Comparison of ENCODE assay signal across 1 cellular context in genomic region chr9:133609311-133610098, GRCh38.
TF ChIP-seq lines count a peak whose summit lies in the region.

Gene FAM163B, minus strand, starts transcription at chr9:133609389. Its CDS starts 29,166 bp downstream, at chr9:133580223.

TF ChIP-seq in HepG2, 621 proteins besides CTCF, POLR2A, EP300 and RAD21 (continued from another document and continues in another):
- TF ChIP-seq ELK4 (CRISPR knock-in tag; IDR thresholded peaks at IDR 0.05; ENCODE audit: borderline replicate concordance): no peak
- peak; percentile 79; the same call in 1 of the 2 replicates for TF ChIP-seq NFKB2 (CRISPR knock-in tag; IDR thresholded peaks at IDR 0.05; ENCODE audit: borderline replicate concordance)
- peak; percentile 91 for TF ChIP-seq ZSCAN12 (CRISPR knock-in tag; IDR thresholded peaks at IDR 0.05)
- TF ChIP-seq, protein P1, sequence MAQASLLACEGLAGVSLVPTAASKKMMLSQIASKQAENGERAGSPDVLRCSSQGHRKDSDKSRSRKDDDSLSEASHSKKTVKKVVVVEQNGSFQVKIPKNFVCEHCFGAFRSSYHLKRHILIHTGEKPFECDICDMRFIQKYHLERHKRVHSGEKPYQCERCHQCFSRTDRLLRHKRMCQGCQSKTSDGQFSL (CRISPR knock-in tag; IDR thresholded peaks at IDR 0.05): no peak
- TF ChIP-seq ARNTL (CRISPR knock-in tag; IDR thresholded peaks at IDR 0.05): no peak
- TF ChIP-seq ZBTB20 (CRISPR knock-in tag; IDR thresholded peaks at IDR 0.05; ENCODE audit: borderline replicate concordance, low read depth): no peak
- no peak for TF ChIP-seq BCL6 (CRISPR knock-in tag; IDR thresholded peaks at IDR 0.05)
- no peak for TF ChIP-seq SAFB2 (CRISPR knock-in tag; IDR thresholded peaks at IDR 0.05; ENCODE audit: borderline replicate concordance, low read depth)
- TF ChIP-seq KLF16 (CRISPR knock-in tag; IDR thresholded peaks at IDR 0.05): 0 out of 4 replicates have a peak, but pooled peaks of 1 of the 2 experiments have one; percentile 38
- TF ChIP-seq TIGD3 (CRISPR knock-in tag; IDR thresholded peaks at IDR 0.05; ENCODE audit: borderline replicate concordance): no peak
- no peak for TF ChIP-seq ZUFSP (CRISPR knock-in tag; IDR thresholded peaks at IDR 0.05; ENCODE audit: borderline replicate concordance)
- no peak for TF ChIP-seq SSRP1 (CRISPR knock-in tag; IDR thresholded peaks at IDR 0.05)
- peak; percentile 78 for TF ChIP-seq ZNF563 (CRISPR knock-in tag; IDR thresholded peaks at IDR 0.05)
- no peak for TF ChIP-seq ZBTB7B (CRISPR knock-in tag; IDR thresholded peaks at IDR 0.05)
- TF ChIP-seq ZNF577 (CRISPR knock-in tag; IDR thresholded peaks at IDR 0.05; ENCODE audit: borderline replicate concordance, low read depth): no peak
- TF ChIP-seq ZIK1 (CRISPR knock-in tag; IDR thresholded peaks at IDR 0.05; ENCODE audit: borderline replicate concordance, low read depth): 0 out of 2 replicates have a peak, but pooled peaks have one; percentile 69
- TF ChIP-seq, protein P2, sequence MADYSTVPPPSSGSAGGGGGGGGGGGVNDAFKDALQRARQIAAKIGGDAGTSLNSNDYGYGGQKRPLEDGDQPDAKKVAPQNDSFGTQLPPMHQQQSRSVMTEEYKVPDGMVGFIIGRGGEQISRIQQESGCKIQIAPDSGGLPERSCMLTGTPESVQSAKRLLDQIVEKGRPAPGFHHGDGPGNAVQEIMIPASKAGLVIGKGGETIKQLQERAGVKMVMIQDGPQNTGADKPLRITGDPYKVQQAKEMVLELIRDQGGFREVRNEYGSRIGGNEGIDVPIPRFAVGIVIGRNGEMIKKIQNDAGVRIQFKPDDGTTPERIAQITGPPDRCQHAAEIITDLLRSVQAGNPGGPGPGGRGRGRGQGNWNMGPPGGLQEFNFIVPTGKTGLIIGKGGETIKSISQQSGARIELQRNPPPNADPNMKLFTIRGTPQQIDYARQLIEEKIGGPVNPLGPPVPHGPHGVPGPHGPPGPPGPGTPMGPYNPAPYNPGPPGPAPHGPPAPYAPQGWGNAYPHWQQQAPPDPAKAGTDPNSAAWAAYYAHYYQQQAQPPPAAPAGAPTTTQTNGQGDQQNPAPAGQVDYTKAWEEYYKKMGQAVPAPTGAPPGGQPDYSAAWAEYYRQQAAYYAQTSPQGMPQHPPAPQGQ (CRISPR knock-in tag; IDR thresholded peaks at IDR 0.05; ENCODE audit: borderline replicate concordance): no peak
- TF ChIP-seq, protein P3, sequence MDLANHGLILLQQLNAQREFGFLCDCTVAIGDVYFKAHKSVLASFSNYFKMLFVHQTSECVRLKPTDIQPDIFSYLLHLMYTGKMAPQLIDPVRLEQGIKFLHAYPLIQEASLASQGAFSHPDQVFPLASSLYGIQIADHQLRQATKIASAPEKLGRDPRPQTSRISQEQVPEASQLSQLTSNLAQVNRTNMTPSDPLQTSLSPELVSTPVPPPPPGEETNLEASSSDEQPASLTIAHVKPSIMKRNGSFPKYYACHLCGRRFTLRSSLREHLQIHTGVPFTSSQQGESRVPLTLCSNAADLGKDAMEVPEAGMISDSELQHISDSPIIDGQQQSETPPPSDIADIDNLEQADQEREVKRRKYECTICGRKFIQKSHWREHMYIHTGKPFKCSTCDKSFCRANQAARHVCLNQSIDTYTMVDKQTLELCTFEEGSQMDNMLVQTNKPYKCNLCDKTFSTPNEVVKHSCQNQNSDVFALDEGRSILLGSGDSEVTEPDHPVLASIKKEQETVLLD (CRISPR knock-in tag; IDR thresholded peaks at IDR 0.05; ENCODE audit: low read depth): no peak
- TF ChIP-seq, protein P4, sequence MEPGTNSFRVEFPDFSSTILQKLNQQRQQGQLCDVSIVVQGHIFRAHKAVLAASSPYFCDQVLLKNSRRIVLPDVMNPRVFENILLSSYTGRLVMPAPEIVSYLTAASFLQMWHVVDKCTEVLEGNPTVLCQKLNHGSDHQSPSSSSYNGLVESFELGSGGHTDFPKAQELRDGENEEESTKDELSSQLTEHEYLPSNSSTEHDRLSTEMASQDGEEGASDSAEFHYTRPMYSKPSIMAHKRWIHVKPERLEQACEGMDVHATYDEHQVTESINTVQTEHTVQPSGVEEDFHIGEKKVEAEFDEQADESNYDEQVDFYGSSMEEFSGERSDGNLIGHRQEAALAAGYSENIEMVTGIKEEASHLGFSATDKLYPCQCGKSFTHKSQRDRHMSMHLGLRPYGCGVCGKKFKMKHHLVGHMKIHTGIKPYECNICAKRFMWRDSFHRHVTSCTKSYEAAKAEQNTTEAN (CRISPR knock-in tag; conservative IDR thresholded peaks at IDR 0.05): peak; percentile 65; the same call in 1 of the 2 replicates
- TF ChIP-seq ZNF616 (CRISPR knock-in tag; IDR thresholded peaks at IDR 0.05; ENCODE audit: low read depth): no peak
- TF ChIP-seq SNAPC4 (CRISPR knock-in tag; IDR thresholded peaks at IDR 0.05): no peak
- 0 out of 2 replicates have a peak, but pooled peaks have one; percentile 10 for TF ChIP-seq FOXA3 (CRISPR knock-in tag; IDR thresholded peaks at IDR 0.05)
- TF ChIP-seq ZNF672 (CRISPR knock-in tag; IDR thresholded peaks at IDR 0.05): no peak
- TF ChIP-seq, protein P5, sequence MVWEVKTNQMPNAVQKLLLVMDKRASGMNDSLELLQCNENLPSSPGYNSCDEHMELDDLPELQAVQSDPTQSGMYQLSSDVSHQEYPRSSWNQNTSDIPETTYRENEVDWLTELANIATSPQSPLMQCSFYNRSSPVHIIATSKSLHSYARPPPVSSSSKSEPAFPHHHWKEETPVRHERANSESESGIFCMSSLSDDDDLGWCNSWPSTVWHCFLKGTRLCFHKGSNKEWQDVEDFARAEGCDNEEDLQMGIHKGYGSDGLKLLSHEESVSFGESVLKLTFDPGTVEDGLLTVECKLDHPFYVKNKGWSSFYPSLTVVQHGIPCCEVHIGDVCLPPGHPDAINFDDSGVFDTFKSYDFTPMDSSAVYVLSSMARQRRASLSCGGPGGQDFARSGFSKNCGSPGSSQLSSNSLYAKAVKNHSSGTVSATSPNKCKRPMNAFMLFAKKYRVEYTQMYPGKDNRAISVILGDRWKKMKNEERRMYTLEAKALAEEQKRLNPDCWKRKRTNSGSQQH (CRISPR knock-in tag; IDR thresholded peaks at IDR 0.05; ENCODE audit: low read depth): no peak
- peak; percentile 89 for TF ChIP-seq HES4 (CRISPR knock-in tag; IDR thresholded peaks at IDR 0.05; ENCODE audit: borderline replicate concordance)
- TF ChIP-seq HOXA3 (CRISPR knock-in tag; IDR thresholded peaks at IDR 0.05): peak; percentile 60
- TF ChIP-seq ZNF446 (CRISPR knock-in tag; IDR thresholded peaks at IDR 0.05): no peak; the same call in 1 of the 2 replicates
- no peak for TF ChIP-seq FIP1L1 (IDR thresholded peaks at IDR 0.05; ENCODE audit: borderline replicate concordance, insufficient read depth, low read depth, low read length)
- no peak for TF ChIP-seq ZNF639 (CRISPR knock-in tag; conservative IDR thresholded peaks at IDR 0.05)
- 0 out of 2 replicates have a peak, but pooled peaks have one; percentile 32 for TF ChIP-seq TOPORS (CRISPR knock-in tag; IDR thresholded peaks at IDR 0.05)
- no peak for TF ChIP-seq TCF7L2 (IDR thresholded peaks at IDR 0.05; ENCODE audit: low read depth, low read length)
- no peak for TF ChIP-seq PRDM10 (CRISPR knock-in tag; IDR thresholded peaks at IDR 0.05; ENCODE audit: low read depth)
- TF ChIP-seq ZNF136 (CRISPR knock-in tag; IDR thresholded peaks at IDR 0.05; ENCODE audit: low read depth): no peak
